Comparison of ENCODE assay signal across 10 cellular contexts in the genomic region with DNA sequence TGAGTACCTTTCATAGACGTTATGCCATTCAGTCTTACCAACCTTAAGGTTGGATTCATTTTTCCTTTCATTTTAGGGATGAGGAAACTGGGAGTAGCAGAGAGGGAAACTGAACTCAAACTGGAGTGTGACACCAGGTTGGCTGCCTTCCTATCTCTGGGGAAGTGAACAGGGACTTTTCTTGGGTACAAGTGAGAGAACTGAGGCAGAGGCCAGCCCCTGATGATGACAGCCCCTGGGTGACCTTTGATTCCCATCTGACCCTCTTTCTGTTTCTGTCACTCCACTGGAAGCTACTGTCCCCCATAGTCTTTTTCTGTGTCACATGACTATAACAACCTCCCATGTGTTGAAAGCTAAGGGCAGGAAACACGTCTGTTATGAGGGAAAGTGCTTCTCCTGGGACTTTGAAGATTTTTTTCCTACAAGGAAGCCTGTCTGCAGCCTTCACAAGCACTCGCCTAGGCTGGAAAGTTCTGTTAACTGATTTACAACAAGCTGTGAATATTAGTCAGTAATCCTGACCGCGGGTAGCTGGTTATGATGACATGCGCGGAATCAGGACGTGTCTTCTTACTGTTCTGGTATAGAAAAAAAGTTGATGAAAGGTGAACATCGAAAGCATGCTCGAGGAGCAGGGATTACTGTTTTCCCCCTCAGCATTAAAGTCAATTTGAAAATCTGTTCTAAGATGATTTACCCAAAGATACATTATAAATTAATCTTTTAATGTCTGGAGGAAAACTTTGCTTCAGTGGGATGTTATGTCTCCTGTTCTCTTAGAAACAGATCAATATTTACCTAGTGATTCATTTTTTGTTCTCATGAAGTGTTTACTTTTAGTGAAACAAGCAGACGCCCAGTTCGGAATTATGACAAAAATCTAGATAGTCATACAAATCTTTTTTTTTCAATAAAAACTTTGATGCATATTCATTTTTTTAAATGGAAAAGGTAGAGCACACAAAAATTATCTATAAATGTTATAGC. TPM values are rescaled to one million over a fixed set of nuclear protein-coding genes. Genes with fewer than 3 reads are reported as not detected.
DNase-seq lines count a peak whose midpoint lies in the region; ATAC-seq and TF ChIP-seq lines count a peak whose summit lies in the region.
"Had no signal": no experiment of that assay in that cellular context is flagged by ENCODE, and none has a peak within 500 bp of the region (broad histone marks: within the 10 kb centered on the region; RNA-seq: fewer than 3 reads in every experiment).

No MANE protein-coding gene starts in this region.

- H3K4me1 ChIP-seq in ACC112 (ENCODE audit: control insufficient read depth, insufficient read depth, low read length, unreplicated experiment), result peaks cover 57% of the 10 kb centered on the region
- peaks cover 13% of the 10 kb centered on the region for H3K4me1 ChIP-seq in IMR-90 (ENCODE audit: control insufficient read depth, insufficient read depth, low read length)
- peaks cover 53% of the 10 kb centered on the region for H3K4me1 ChIP-seq in mucosa of descending colon (ENCODE audit: low read depth)

- no peaks in the 10 kb centered on the region for H3K9me3 Mint-ChIP-seq in activated CD8-positive, alpha-beta T cell treated with anti-CD3 and anti-CD28 coated beads for 36 hours
- H3K9me3 Mint-ChIP-seq: activated naive CD8-positive, alpha-beta T cell treated with anti-CD3 and anti-CD28 coated beads, Interleukin-2, amount 10 ng/mL, durations not matched to agents 7 days and 5 days; naive B cell had no signal

- no peak for TF ChIP-seq POLR2A in IMR-90 (IDR thresholded peaks at IDR 0.05; ENCODE audit: low read depth, low read length)

- H2BK15ac ChIP-seq in IMR-90 (ENCODE audit: low read depth, low read length), result peak overlapping the region; percentile 15; the same call in 1 of the 3 replicates

- no peak overlapping the region for H3K18ac ChIP-seq in IMR-90 (ENCODE audit: low read depth, low read length)

- POLR2A ChIA-PET in IMR-90 (lab: Charles Lee; ENCODE audit: unreplicated experiment), result interaction anchor here (1.2 kb wide), 1 partner anchor 10 kb away, joined by 3 read pairs; no protein-coding TSS in a partner anchor
- POLR2A ChIA-PET in activated CD8-positive, alpha-beta T cell treated with anti-CD3 and anti-CD28 coated beads for 36 hours (lab: Charles Lee), result interaction anchor here (0.7 kb wide), 1 partner anchor 450 kb away, joined by 3 read pairs; no protein-coding TSS in a partner anchor

- H3K79me1 ChIP-seq in IMR-90 (ENCODE audit: low read depth in 1 of 2, low read length in 2 of 2), result peaks cover 33 to 58% of the 10 kb centered on the region in 2 experiments

- H2BK20ac ChIP-seq in IMR-90 (ENCODE audit: low read depth, low read length), result no peak overlapping the region

- 0 out of 2 replicates have a peak overlapping the region, but pooled peaks have one; percentile 17 for H3K4ac ChIP-seq in IMR-90 (ENCODE audit: low read depth, low read length)

- no peak overlapping the region for H2BK5ac ChIP-seq in IMR-90 (ENCODE audit: low read depth, low read length, poor library complexity, severe bottlenecking)

- H4K5ac ChIP-seq in IMR-90 (ENCODE audit: low read depth, low read length), result 0 out of 2 replicates have a peak overlapping the region, but pooled peaks have one; percentile 19

- peak overlapping the region; percentile 28; the same call in 1 of the 2 replicates for H2AK5ac ChIP-seq in IMR-90 (ENCODE audit: low read depth, low read length)

- in situ Hi-C loops in IMR-90 (cut with MboI; ENCODE audit: low sequenced_read_pairs) (no loop called here), GM13977 (cut with MboI; ENCODE audit: low pct_unique_long_range_greater_than_20kb, low sequenced_read_pairs, unreplicated experiment) (loop anchor here (10.0 kb wide), 1 partner anchor 55 kb away; no protein-coding TSS in a partner anchor)

- no peaks in the 10 kb centered on the region for H3K27me3 ChIP-seq in ACC112 (ENCODE audit: insufficient read depth, low read length)
- H3K27me3 ChIP-seq in IMR-90 (ENCODE audit: control insufficient read depth, insufficient read depth, low read length), result no peaks in the 10 kb centered on the region
- no peaks in the 10 kb centered on the region for H3K27me3 ChIP-seq in dorsolateral prefrontal cortex

- H3K9me1 ChIP-seq in IMR-90 (ENCODE audit: insufficient read depth, low read length), result peaks cover 25% of the 10 kb centered on the region

- 100% methylated on average over 1 of the region's 12 CpGs; no CpG with 5 or more reads in 1 of the 2 experiments for WGBS in IMR-90 (ENCODE audit: extremely low coverage in 2 of 2, insufficient read length in 1 of 2), 2 experiments

- no peak overlapping the region for H3K27ac Mint-ChIP-seq in activated CD8-positive, alpha-beta T cell treated with anti-CD3 and anti-CD28 coated beads for 36 hours
- H3K27ac Mint-ChIP-seq: activated naive CD8-positive, alpha-beta T cell treated with anti-CD3 and anti-CD28 coated beads, Interleukin-2, amount 10 ng/mL, durations not matched to agents 7 days and 5 days had no signal

- H4K20me1 ChIP-seq in IMR-90 (ENCODE audit: insufficient read depth, low read length), result no peaks in the 10 kb centered on the region

- peaks cover 2% of the 10 kb centered on the region for H3K4me1 Mint-ChIP-seq in activated CD8-positive, alpha-beta T cell treated with anti-CD3 and anti-CD28 coated beads for 36 hours (ENCODE audit: low read depth)
- H3K4me1 Mint-ChIP-seq: activated naive CD8-positive, alpha-beta T cell treated with anti-CD3 and anti-CD28 coated beads, Interleukin-2, amount 10 ng/mL, durations not matched to agents 7 days and 5 days had no signal

- H3K36me3 ChIP-seq in ACC112 (ENCODE audit: insufficient read depth, low read length) (peaks cover 14% of the 10 kb centered on the region; the same call in 1 of the 2 replicates), IMR-90 (ENCODE audit: control insufficient read depth, insufficient read depth, low read length) (peaks cover 18% of the 10 kb centered on the region), mucosa of descending colon (ENCODE audit: low read depth) (no peaks in the 10 kb centered on the region)

- BruUV-seq in IMR-90 (replicated peaks; lab: Mats Ljungman, UMichigan), result no TSS peak

- no peak for TF ChIP-seq CTCF in IMR-90 (conservative IDR thresholded peaks at IDR 0.05; ENCODE audit: low read depth, low read length)
- TF ChIP-seq CTCF in dorsolateral prefrontal cortex (IDR thresholded peaks at IDR 0.05 in 54 of 56, conservative IDR thresholded peaks at IDR 0.05 in 2 of 56; ENCODE audit: low read depth in 1 of 56, partially characterized antibody in 56 of 56), result no peak
- no peak for TF ChIP-seq CTCF in mucosa of descending colon (IDR thresholded peaks at IDR 0.05)
- no peak for TF ChIP-seq CTCF in activated CD8-positive, alpha-beta T cell treated with anti-CD3 and anti-CD28 coated beads for 36 hours (IDR thresholded peaks at IDR 0.05)
- TF ChIP-seq CTCF in GM13977 (IDR thresholded peaks at IDR 0.05; ENCODE audit: extremely low read depth, insufficient read depth, missing control alignments), result no peak

- TF ChIP-seq RAD21 in IMR-90 (IDR thresholded peaks at IDR 0.05; ENCODE audit: low read length), result no peak

- H2BK120ac ChIP-seq in IMR-90 (ENCODE audit: low read depth, low read length), result no peak overlapping the region

- no peak overlapping the region for H3K4me2 ChIP-seq in IMR-90 (ENCODE audit: low read depth, low read length)

- CTCF ChIA-PET in IMR-90 (lab: Yijun Ruan, JAX), result interaction anchor here (0.9 to 2.3 kb wide), 2 partner anchors 10 to 58 kb away, joined by 3 to 9 read pairs; no protein-coding TSS in a partner anchor
- CTCF ChIA-PET in activated CD8-positive, alpha-beta T cell treated with anti-CD3 and anti-CD28 coated beads for 36 hours (lab: Charles Lee), result interaction anchor here (1.2 to 13.5 kb wide), 7 partner anchors 11 to 215 kb away, joined by 3 to 102 read pairs (median 7); no protein-coding TSS in a partner anchor

- dilution Hi-C loops in IMR-90 (cut with HindIII; ENCODE audit: low sequenced_read_pairs, unreplicated experiment), result no loop called here

- H3K4me3 ChIP-seq in ACC112 (ENCODE audit: low read depth, low read length), result peak overlapping the region; percentile 33
- H3K4me3 ChIP-seq in IMR-90 (ENCODE audit: insufficient read depth, low read depth, low read length), result no peak overlapping the region
- H3K4me3 ChIP-seq in dorsolateral prefrontal cortex, result peak overlapping the region in 2 of 59 donors; percentile 0 to 9
- H3K4me3 ChIP-seq in mucosa of descending colon, result no peak overlapping the region

- peaks cover 18% of the 10 kb centered on the region for H3K36me3 Mint-ChIP-seq in activated CD8-positive, alpha-beta T cell treated with anti-CD3 and anti-CD28 coated beads for 36 hours (ENCODE audit: low read depth)

- H3K27ac ChIP-seq in ACC112 (ENCODE audit: low read depth, low read length) (peak overlapping the region; percentile 100), IMR-90 (ENCODE audit: insufficient read depth, low read length) (no peak overlapping the region), dorsolateral prefrontal cortex (peak overlapping the region in 58 of 59 donors; percentile 9 to 98 (median 87))

- H3K23ac ChIP-seq in IMR-90 (ENCODE audit: low read depth, low read length), result 0 out of 2 replicates have a peak overlapping the region, but pooled peaks have one; percentile 29

- H4K8ac ChIP-seq in IMR-90 (ENCODE audit: low read depth in 2 of 2, low read length in 2 of 2), result 0 out of 4 replicates have a peak overlapping the region, but pooled peaks of 1 of the 2 experiments have one; percentile 18

- H3K9me3 ChIP-seq in IMR-90 (ENCODE audit: control insufficient read depth, insufficient read depth, low read length) (no peaks in the 10 kb centered on the region), mucosa of descending colon (no peaks in the 10 kb centered on the region)

- H2AFZ ChIP-seq in ACC112 (ENCODE audit: low read length, unreplicated experiment) (no peak overlapping the region), IMR-90 (replicated peaks; ENCODE audit: low read length, poor library complexity) (no peak overlapping the region)

- intact Hi-C loops in IMR-90 (cut with micrococcal nuclease), result loop anchor here (5.0 kb wide), 1 partner anchor 37 kb away; no protein-coding TSS in a partner anchor
- intact Hi-C loops in dorsolateral prefrontal cortex (cut with DNase I), result no loop called here
- intact Hi-C loops in mucosa of descending colon (cut with DNase I, micrococcal nuclease), result no loop called here
- intact Hi-C loops in activated CD8-positive, alpha-beta T cell treated with anti-CD3 and anti-CD28 coated beads for 36 hours (cut with micrococcal nuclease), result no loop called here

- H3K4me3 Mint-ChIP-seq in activated CD8-positive, alpha-beta T cell treated with anti-CD3 and anti-CD28 coated beads for 36 hours, result no peak overlapping the region
- H3K4me3 Mint-ChIP-seq: activated naive CD8-positive, alpha-beta T cell treated with anti-CD3 and anti-CD28 coated beads, Interleukin-2, amount 10 ng/mL, durations not matched to agents 7 days and 5 days; naive B cell had no signal

- peak; percentile 69 for DNase-seq in IMR-90
- DNase-seq in dorsolateral prefrontal cortex, result no peak
- DNase-seq in mucosa of descending colon, result no peak
- DNase-seq in activated CD8-positive, alpha-beta T cell treated with anti-CD3 and anti-CD28 coated beads for 36 hours, result no peak
- DNase-seq in activated effector memory CD4-positive, alpha-beta T cell treated with Interleukin-2 at 50 U/mL for 16 hours, result no peak
- DNase-seq in GM13977 (ENCODE audit: low spot score), result no peak
- DNase-seq: activated naive CD8-positive, alpha-beta T cell treated with anti-CD3 and anti-CD28 coated beads, Interleukin-2, amount 10 ng/mL, durations not matched to agents 7 days and 5 days; naive B cell had no signal

- ATAC-seq in IMR-90 (ENCODE audit: low read depth) (no peak), mucosa of descending colon (peak; percentile 50), GM19467 (IDR thresholded peaks at IDR 0.05; ENCODE audit: unreplicated experiment) (no peak)
- ATAC-seq in activated CD8-positive, alpha-beta T cell treated with anti-CD3 and anti-CD28 coated beads for 36 hours, result no peak

- no peak overlapping the region; the same call in 1 of the 2 replicates for H3K14ac ChIP-seq in IMR-90 (replicated peaks; ENCODE audit: low read depth, low read length)

- no peaks in the 10 kb centered on the region for H3K27me3 Mint-ChIP-seq in activated CD8-positive, alpha-beta T cell treated with anti-CD3 and anti-CD28 coated beads for 36 hours
- H3K27me3 Mint-ChIP-seq: activated naive CD8-positive, alpha-beta T cell treated with anti-CD3 and anti-CD28 coated beads, Interleukin-2, amount 10 ng/mL, durations not matched to agents 7 days and 5 days; naive B cell had no signal

- peak overlapping the region; percentile 1; the same call in 1 of the 2 replicates for H4K91ac ChIP-seq in IMR-90 (ENCODE audit: insufficient read depth, low read depth, low read length)

- H3K9ac ChIP-seq in IMR-90 (ENCODE audit: low read depth, low read length), result no peak overlapping the region

- peaks cover 8% of the 10 kb centered on the region for H3K79me2 ChIP-seq in ACC112 (ENCODE audit: control insufficient read depth, insufficient read depth, low read length, unreplicated experiment)

- H3K56ac ChIP-seq in IMR-90 (ENCODE audit: extremely low read depth, insufficient read depth, low read length), result no peak overlapping the region

- no peak overlapping the region for H2AK9ac ChIP-seq in IMR-90 (replicated peaks; ENCODE audit: low read depth, low read length, poor library complexity)

RNA-seq across cellular contexts. Expression of gene ABHD2, which starts 31.5 kb away (rescaled TPM):
- total RNA-seq in IMR-90 (2012; rRNA removed) (56.9 and 62.9 TPM in 2 replicates), dorsolateral prefrontal cortex (100 to 1,000 TPM in 119 of 120 experiments, 10 to 100 TPM in 1; 89.8 to 236 (median 169) TPM), mucosa of descending colon (100 to 1,000 TPM in 1 of 3 donors, 10 to 100 TPM in 2; 82.2 to 156 (median 92.7) TPM)
- polyA plus RNA-seq in IMR-90 (2012; rRNA removed), result 29.4 and 31.2 TPM in 2 replicates
- polyA plus RNA-seq in IMR-90 (2012; cell fraction: cytosol; rRNA removed), result 5.6 and 10.7 TPM in 2 replicates
- 13.8 and 16.1 TPM in 2 replicates for polyA plus RNA-seq in IMR-90 (2012; cell fraction: nucleus; rRNA removed; ENCODE audit: low replicate concordance)
- total RNA-seq in activated CD8-positive, alpha-beta T cell treated with anti-CD3 and anti-CD28 coated beads for 36 hours, result 10 to 100 TPM; 36.8 to 38.9 TPM
